Comparison of ENCODE assay signal across 9 cellular contexts in genomic region chr4:139509727-139510410, GRCh38. TPM values are rescaled to one million over a fixed set of nuclear protein-coding genes. Genes with fewer than 3 reads are reported as not detected.
DNase-seq lines count a peak whose midpoint lies in the region; ATAC-seq, FAIRE-seq and TF ChIP-seq lines count a peak whose summit lies in the region.
"Had no signal": no experiment of that assay in that cellular context is flagged by ENCODE, and none has a peak within 500 bp of the region (broad histone marks: within the 10 kb centered on the region; RNA-seq: fewer than 3 reads in every experiment).

No MANE protein-coding gene starts in this region.

- intact Hi-C loops in head of caudate nucleus (cut with DNase I) = no loop called here

- in situ Hi-C loops in SK-MEL-5 (cut with HindIII; ENCODE audit: low pct_unique_long_range_greater_than_20kb, low sequenced_read_pairs) = no loop called here

- 82 to 85% (median 82%) methylated on average over 6 of the region's 6 CpGs for WGBS in small intestine, 3 donors

- FAIRE-seq in small intestine (lab: Jason Lieb, UNC) (no peak), GM12892 (lab: Jason Lieb, UNC) (no peak)

- no peak for TF ChIP-seq POLR2A in GM12892 (IDR thresholded peaks at IDR 0.05; ENCODE audit: low read depth, low read length)

- H3K36me3 ChIP-seq in small intestine (ENCODE audit: control insufficient read depth in 2 of 2, insufficient read depth in 2 of 2, low read length in 2 of 2) = peaks cover 8 to 10% of the 10 kb centered on the region in 2 donors

- ATAC-seq in activated CD4-positive, CD25-positive, alpha-beta regulatory T cell treated with anti-CD3 and anti-CD28 coated beads, Interleukin-2, amount 50 U/mL, for 24 hours = no peak
- no peak for ATAC-seq in GM21529 (IDR thresholded peaks at IDR 0.05; ENCODE audit: unreplicated experiment)

- H3K4me1 ChIP-seq in small intestine (ENCODE audit: control insufficient read depth in 2 of 2, insufficient read depth in 1 of 2, low read depth in 1 of 2, low read length in 1 of 2) = no peaks in the 10 kb centered on the region

- DNase-seq in NCI-H748 (lab: John Stamatoyannopoulos, UW; ENCODE audit: unreplicated experiment) (peak; percentile 24), NCI-H748 treated with DMSO at 0.1 percent for 48 hours (lab: John Stamatoyannopoulos, UW) (no peak), SK-MEL-5 (ENCODE audit: low read depth, low spot score) (peak; percentile 56), head of caudate nucleus (peak in 28 of 42 donors; percentile 19 to 72 (median 46)), small intestine (peak; percentile 56), GM12892 (ENCODE audit: insufficient read length) (no peak)
- DNase-seq: activated naive CD4-positive, alpha-beta T cell had no signal

- H3K27ac ChIP-seq in small intestine (ENCODE audit: low read depth in 1 of 2, low read length in 1 of 2) = no peak overlapping the region

- H3K9me3 ChIP-seq in small intestine (ENCODE audit: control insufficient read depth, low read depth) = no peaks in the 10 kb centered on the region

- no peaks in the 10 kb centered on the region for H3K27me3 ChIP-seq in small intestine (ENCODE audit: control insufficient read depth in 2 of 2, insufficient read depth in 2 of 2, low read length in 2 of 2)

- H3K4me3 ChIP-seq in small intestine (ENCODE audit: low read depth in 1 of 2, low read length in 2 of 2) = no peak overlapping the region

RNA-seq across cellular contexts. Expression of gene SETD7, which starts 46.1 kb away (rescaled TPM):
- total RNA-seq in SK-MEL-5 (2014; rRNA removed; shearing (Covaris generic)) = 21.3 and 21.5 TPM in 2 replicates
- polyA plus RNA-seq in SK-MEL-5 (2015; cell fraction: cytosol; rRNA removed) = 16.0 and 23.4 TPM in 2 replicates
- polyA plus RNA-seq in SK-MEL-5 (2015; cell fraction: nucleus; rRNA removed) = 7.9 and 10.8 TPM in 2 replicates
- polyA plus RNA-seq in small intestine = 10 to 100 TPM in 1 of 3 donors, 1 to 10 TPM in 2; 2.7 to 17.1 (median 4.1) TPM
- 0.15 TPM for polyA plus RNA-seq in GM12892 (2012; ENCODE audit: missing spikeins)

RNA-seq across cellular contexts. Expression of gene RAB33B, which starts 55.9 kb away (rescaled TPM):
- total RNA-seq in SK-MEL-5 (2014; rRNA removed; shearing (Covaris generic)) = 4.2 and 4.8 TPM in 2 replicates
- 3.0 and 4.1 TPM in 2 replicates for polyA plus RNA-seq in SK-MEL-5 (2015; cell fraction: cytosol; rRNA removed)
- 5.8 and 11.7 TPM in 2 replicates for polyA plus RNA-seq in SK-MEL-5 (2015; cell fraction: nucleus; rRNA removed)
- 1 to 10 TPM; 2.2 to 4.5 (median 3.1) TPM for polyA plus RNA-seq in small intestine
- 4.8 TPM for polyA plus RNA-seq in GM12892 (2012; ENCODE audit: missing spikeins)

Comparison
In these comparisons a context has a peak if more than half of its experiments do, and no peak if none do; other contexts are left out.
1. DNase-seq: peak in NCI-H748 (single experiment), SK-MEL-5 (single experiment), head of caudate nucleus (28 of 42) and small intestine (single experiment); none in NCI-H748 treated with DMSO at 0.1 percent for 48 hours (single experiment) and GM12892 (single experiment).